Comparison of ENCODE assay signal across 26 cellular contexts in genomic region chr10:89923661-89924060, GRCh38.
"Had no signal": no experiment of that assay in that cellular context is flagged by ENCODE, and none has a peak within 500 bp of the region (broad histone marks: within the 10 kb centered on the region; RNA-seq: fewer than 3 reads in every experiment).

No MANE protein-coding gene starts in this region.

- H3K4me2 ChIP-seq: neural progenitor cell had no signal

- H3K4me1 ChIP-seq: adrenal gland, body of pancreas, left lung, lower lobe of right lung, neural progenitor cell, parathyroid adenoma, spleen, tibial nerve had no signal

- H3K9me3 Mint-ChIP-seq: activated naive CD4-positive, alpha-beta T cell treated with anti-CD3 and anti-CD28 coated beads for 36 hours; activated naive CD8-positive, alpha-beta T cell treated with anti-CD3 and anti-CD28 coated beads for 36 hours; effector memory CD8-positive, alpha-beta T cell; neural progenitor cell; T-helper 2 cell treated with Interferon-gamma antibody and Interleukin-4, amounts not matched to agents 5 μg/mL and 100 μg/mL, for 36 hours had no signal

- H3K27ac Mint-ChIP-seq: activated CD4-positive, alpha-beta T cell treated with anti-CD3 and anti-CD28 coated beads for 36 hours; activated naive CD8-positive, alpha-beta T cell treated with anti-CD3 and anti-CD28 coated beads for 36 hours; effector memory CD8-positive, alpha-beta T cell; natural killer cell; neural progenitor cell; T-helper 2 cell treated with Interferon-gamma antibody and Interleukin-4, amounts not matched to agents 5 μg/mL and 100 μg/mL, for 36 hours had no signal

- ATAC-seq: activated CD4-positive, alpha-beta T cell treated with anti-CD3 and anti-CD28 coated beads for 36 hours; body of pancreas; effector memory CD8-positive, alpha-beta T cell; esophagus mucosa; left lung; lower lobe of right lung; natural killer cell; right cardiac atrium had no signal

- H3K27me3 ChIP-seq: adrenal gland, body of pancreas, left lung, neural progenitor cell, spleen, tibial nerve had no signal

- H2AFZ ChIP-seq: neural progenitor cell, parathyroid adenoma had no signal

- H3K36me3 ChIP-seq: adrenal gland, left lung, lower lobe of right lung, neural progenitor cell, spleen, tibial nerve had no signal

- H3K9me3 ChIP-seq: adrenal gland, body of pancreas, left lung, lower lobe of right lung, spleen, tibial nerve had no signal

- H3K79me2 ChIP-seq: parathyroid adenoma had no signal

- H3K27me3 Mint-ChIP-seq: activated CD4-positive, alpha-beta T cell treated with anti-CD3 and anti-CD28 coated beads for 36 hours; activated naive CD8-positive, alpha-beta T cell treated with anti-CD3 and anti-CD28 coated beads for 36 hours had no signal

- H3K9ac ChIP-seq: neural progenitor cell, parathyroid adenoma had no signal

- H3K4me3 ChIP-seq: adrenal gland, body of pancreas, left lung, lower lobe of right lung, neural progenitor cell, spleen, tibial nerve had no signal

- H3K27ac ChIP-seq: adrenal gland, body of pancreas, left lung, lower lobe of right lung, neural progenitor cell, parathyroid adenoma, spleen, tibial nerve had no signal

- H3K36me3 Mint-ChIP-seq: activated naive CD8-positive, alpha-beta T cell treated with anti-CD3 and anti-CD28 coated beads for 36 hours; natural killer cell; neural progenitor cell had no signal

- H3K4me1 Mint-ChIP-seq: activated CD4-positive, alpha-beta T cell treated with anti-CD3 and anti-CD28 coated beads for 36 hours; activated naive CD8-positive, alpha-beta T cell treated with anti-CD3 and anti-CD28 coated beads for 36 hours; natural killer cell; neural progenitor cell had no signal

- DNase-seq: activated CD4-positive, alpha-beta T cell treated with anti-CD3 and anti-CD28 coated beads for 36 hours; activated CD4-positive, alpha-beta T cell treated with anti-CD3 and anti-CD28 coated beads, Interleukin-2, amount 50 U/mL, for 4 hours; activated CD4-positive, CD25-positive, alpha-beta regulatory T cell; activated effector memory CD4-positive, alpha-beta T cell treated with Interleukin-2 at 50 U/mL for 16 hours; activated naive CD4-positive, alpha-beta T cell treated with anti-CD3 and anti-CD28 coated beads for 36 hours; activated naive CD8-positive, alpha-beta T cell treated with anti-CD3 and anti-CD28 coated beads for 36 hours; activated T-cell treated with anti-CD3 and anti-CD28 coated beads for 4 hours; adrenal gland; aorta; body of pancreas; cortex of kidney; effector memory CD8-positive, alpha-beta T cell; left lung; lower lobe of right lung; mesendoderm; natural killer cell; occipital lobe; right cardiac atrium; spleen; stimulated activated CD4-positive, alpha-beta T cell treated with anti-CD3 and anti-CD28 coated beads, Interleukin-2, amount 100 ng/mL, for 48 hours; stimulated activated naive CD4-positive, alpha-beta T cell treated with Interleukin-2 at 50 U/mL for 16 hours had no signal

- H3K4me3 Mint-ChIP-seq: activated CD4-positive, alpha-beta T cell treated with anti-CD3 and anti-CD28 coated beads for 36 hours; activated naive CD4-positive, alpha-beta T cell treated with anti-CD3 and anti-CD28 coated beads for 36 hours; activated naive CD8-positive, alpha-beta T cell treated with anti-CD3 and anti-CD28 coated beads for 36 hours; effector memory CD8-positive, alpha-beta T cell; natural killer cell; neural progenitor cell; T-helper 2 cell treated with Interferon-gamma antibody and Interleukin-4, amounts not matched to agents 5 μg/mL and 100 μg/mL, for 36 hours had no signal
